Comparison of ENCODE assay signal across 2 cellular contexts in the genomic region with DNA sequence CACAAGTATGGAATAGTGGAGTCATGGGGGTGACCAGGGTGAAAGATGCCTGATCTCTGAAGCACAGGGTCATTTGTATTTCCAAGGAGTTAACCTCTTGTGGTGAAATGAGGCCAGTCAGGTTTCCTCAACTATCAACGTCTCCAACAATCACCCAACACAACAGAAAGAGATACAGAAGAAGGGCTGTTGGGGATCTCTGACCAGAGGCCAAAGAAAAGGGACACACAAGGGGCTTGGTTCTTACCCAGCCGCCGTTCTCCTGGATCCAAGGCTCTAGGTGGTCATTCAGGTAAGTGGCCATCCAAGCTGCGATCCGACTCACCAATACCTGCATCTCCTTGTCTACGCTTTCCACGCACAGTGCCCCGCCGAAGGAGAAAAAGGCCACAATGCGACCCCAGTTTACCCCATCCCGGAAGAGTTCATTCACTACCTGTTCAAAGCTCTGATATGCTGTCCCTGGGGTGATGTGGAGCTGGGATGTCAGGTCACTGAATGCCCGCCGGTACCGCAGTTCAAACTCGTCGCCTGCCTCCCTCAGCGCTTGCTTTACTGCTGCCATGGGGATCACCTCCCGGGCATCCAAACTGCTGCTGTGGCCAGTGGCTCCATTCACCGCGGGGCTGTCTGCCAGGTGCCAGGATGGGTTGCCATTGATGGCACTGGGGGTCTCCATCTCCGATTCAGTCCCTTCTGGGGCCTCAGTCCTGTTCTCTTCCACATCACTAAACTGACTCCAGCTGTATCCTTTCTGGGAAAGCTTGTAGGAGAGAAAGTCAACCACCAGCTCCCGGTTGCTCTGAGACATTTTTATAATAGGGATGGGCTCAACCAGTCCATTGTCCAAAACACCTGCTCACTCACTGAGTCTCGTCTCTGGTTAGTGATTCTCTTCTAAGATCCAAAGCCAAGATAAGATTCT.
TF ChIP-seq lines count a peak whose summit lies in the region.

No MANE protein-coding gene starts in this region.

TF ChIP-seq in SK-N-SH, 30 proteins besides CTCF, POLR2A, EP300 and RAD21 (continued from another document):
- TF ChIP-seq NRF1 (IDR thresholded peaks at IDR 0.05; ENCODE audit: low read depth, low read length), result no peak
- no peak for TF ChIP-seq EZH2phosphoT487 (IDR thresholded peaks at IDR 0.05; ENCODE audit: borderline replicate concordance, low read depth)
- TF ChIP-seq RFX5 (IDR thresholded peaks at IDR 0.05; ENCODE audit: low read length), result no peak
- TF ChIP-seq SMC3 (IDR thresholded peaks at IDR 0.05; ENCODE audit: low read depth, low read length), result no peak
- no peak for TF ChIP-seq RCOR1 (IDR thresholded peaks at IDR 0.05; ENCODE audit: low read length)
- no peak for TF ChIP-seq RXRA (IDR thresholded peaks at IDR 0.05; ENCODE audit: borderline replicate concordance, low read depth)

TF ChIP-seq in SK-N-SH treated with all-trans-retinoic acid at 6 μM for 48 hours, 23 proteins besides CTCF, POLR2A, EP300 and RAD21:
- TF ChIP-seq, protein P1, sequence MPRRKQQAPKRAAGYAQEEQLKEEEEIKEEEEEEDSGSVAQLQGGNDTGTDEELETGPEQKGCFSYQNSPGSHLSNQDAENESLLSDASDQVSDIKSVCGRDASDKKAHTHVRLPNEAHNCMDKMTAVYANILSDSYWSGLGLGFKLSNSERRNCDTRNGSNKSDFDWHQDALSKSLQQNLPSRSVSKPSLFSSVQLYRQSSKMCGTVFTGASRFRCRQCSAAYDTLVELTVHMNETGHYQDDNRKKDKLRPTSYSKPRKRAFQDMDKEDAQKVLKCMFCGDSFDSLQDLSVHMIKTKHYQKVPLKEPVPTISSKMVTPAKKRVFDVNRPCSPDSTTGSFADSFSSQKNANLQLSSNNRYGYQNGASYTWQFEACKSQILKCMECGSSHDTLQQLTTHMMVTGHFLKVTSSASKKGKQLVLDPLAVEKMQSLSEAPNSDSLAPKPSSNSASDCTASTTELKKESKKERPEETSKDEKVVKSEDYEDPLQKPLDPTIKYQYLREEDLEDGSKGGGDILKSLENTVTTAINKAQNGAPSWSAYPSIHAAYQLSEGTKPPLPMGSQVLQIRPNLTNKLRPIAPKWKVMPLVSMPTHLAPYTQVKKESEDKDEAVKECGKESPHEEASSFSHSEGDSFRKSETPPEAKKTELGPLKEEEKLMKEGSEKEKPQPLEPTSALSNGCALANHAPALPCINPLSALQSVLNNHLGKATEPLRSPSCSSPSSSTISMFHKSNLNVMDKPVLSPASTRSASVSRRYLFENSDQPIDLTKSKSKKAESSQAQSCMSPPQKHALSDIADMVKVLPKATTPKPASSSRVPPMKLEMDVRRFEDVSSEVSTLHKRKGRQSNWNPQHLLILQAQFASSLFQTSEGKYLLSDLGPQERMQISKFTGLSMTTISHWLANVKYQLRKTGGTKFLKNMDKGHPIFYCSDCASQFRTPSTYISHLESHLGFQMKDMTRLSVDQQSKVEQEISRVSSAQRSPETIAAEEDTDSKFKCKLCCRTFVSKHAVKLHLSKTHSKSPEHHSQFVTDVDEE (CRISPR knock-in tag; IDR thresholded peaks at IDR 0.05), result no peak
- no peak for TF ChIP-seq ZC3H10 (CRISPR knock-in tag; IDR thresholded peaks at IDR 0.05)
- no peak for TF ChIP-seq GLIS3 (CRISPR knock-in tag; IDR thresholded peaks at IDR 0.05)
TF ChIP-seq in SK-N-SH treated with all-trans-retinoic acid at 6 μM for 48 hours: peak in this region for 0.
